Comparison of ENCODE assay signal across 8 cellular contexts in the genomic region with DNA sequence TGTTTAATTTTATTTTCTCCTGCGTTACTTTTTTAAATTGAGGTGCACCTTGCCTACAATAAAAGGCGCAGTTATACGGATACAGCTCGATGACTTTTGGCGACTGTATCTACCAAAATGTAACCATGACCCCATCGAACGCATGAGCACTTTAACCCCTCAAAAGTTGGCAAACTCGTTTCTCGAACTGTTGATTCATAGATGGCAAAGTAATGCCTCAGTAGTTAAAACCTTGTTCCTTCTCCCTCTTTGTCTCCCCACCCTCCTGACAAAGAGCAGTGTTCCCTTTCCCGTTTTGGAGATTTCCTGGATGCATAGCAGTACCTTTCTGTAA. TPM values are rescaled to one million over a fixed set of nuclear protein-coding genes. Genes with fewer than 3 reads are reported as not detected.
DNase-seq lines count a peak whose midpoint lies in the region; ATAC-seq and TF ChIP-seq lines count a peak whose summit lies in the region.

No MANE protein-coding gene starts in this region.

- no peak overlapping the region for H4K8ac ChIP-seq in trophoblast cell (ENCODE audit: low read depth, low read length)

- H3K4me3 ChIP-seq in right atrium auricular region (peak overlapping the region; percentile 35 to 49), trophoblast cell (ENCODE audit: low read depth, low read length) (no peak overlapping the region)

- H3K4me1 Mint-ChIP-seq in activated T-helper 1 cell treated with anti-CD3 and anti-CD28 coated beads, Interleukin-12 subunit alpha, Interleukin-12 subunit beta, Interleukin-2, Interleukin-4 antibody, amounts not matched to agents 30 ng/mL and 10 ng/mL and 1 ng/mL, durations not matched to agents 14 hours and 24 hours and 36 hours (ENCODE audit: low read depth): peaks cover 7% of the 10 kb centered on the region

- H4K91ac ChIP-seq in trophoblast cell (ENCODE audit: low read depth, low read length): no peak overlapping the region

- no peak overlapping the region for H3K18ac ChIP-seq in trophoblast cell (ENCODE audit: low read length)

- H3K79me1 ChIP-seq in trophoblast cell (ENCODE audit: low read length): no peaks in the 10 kb centered on the region

- H3K9ac ChIP-seq in ES-I3 (ENCODE audit: low read depth, low read length) (peak overlapping the region; percentile 61), trophoblast cell (ENCODE audit: low read length) (no peak overlapping the region)

- H3K4me3 Mint-ChIP-seq in activated T-helper 1 cell treated with anti-CD3 and anti-CD28 coated beads, Interleukin-12 subunit alpha, Interleukin-12 subunit beta, Interleukin-2, Interleukin-4 antibody, amounts not matched to agents 30 ng/mL and 10 ng/mL and 1 ng/mL, durations not matched to agents 14 hours and 24 hours and 36 hours: peak overlapping the region; percentile 16

- no peak overlapping the region for H2AFZ ChIP-seq in trophoblast cell (ENCODE audit: insufficient read depth, low read length, poor library complexity)

- H3K27me3 ChIP-seq in right atrium auricular region (no peaks in the 10 kb centered on the region), trophoblast cell (ENCODE audit: insufficient read depth, low read length) (peaks cover 5% of the 10 kb centered on the region)

- H3K36me3 ChIP-seq in ES-I3 (ENCODE audit: insufficient read depth, low read length) (no peaks in the 10 kb centered on the region), right atrium auricular region (no peaks in the 10 kb centered on the region), trophoblast cell (ENCODE audit: control insufficient read depth in 1 of 2, insufficient read depth in 2 of 2, low read length in 2 of 2) (no peaks in the 10 kb centered on the region)

- no peak overlapping the region for H2BK5ac ChIP-seq in trophoblast cell (ENCODE audit: low read depth, low read length, poor library complexity)

- H4K12ac ChIP-seq in trophoblast cell (ENCODE audit: low read depth, low read length): no peak overlapping the region

- intact Hi-C loops in activated T-helper 1 cell treated with anti-CD3 and anti-CD28 coated beads, Interleukin-12 subunit alpha, Interleukin-12 subunit beta, Interleukin-2, Interleukin-4 antibody, amounts not matched to agents 30 ng/mL and 10 ng/mL and 1 ng/mL, durations not matched to agents 14 hours and 24 hours and 36 hours (cut with micrococcal nuclease): no loop called here

- no peaks in the 10 kb centered on the region for H3K9me3 Mint-ChIP-seq in activated T-helper 1 cell treated with anti-CD3 and anti-CD28 coated beads, Interleukin-12 subunit alpha, Interleukin-12 subunit beta, Interleukin-2, Interleukin-4 antibody, amounts not matched to agents 30 ng/mL and 10 ng/mL and 1 ng/mL, durations not matched to agents 14 hours and 24 hours and 36 hours

- no peak overlapping the region for H2AK5ac ChIP-seq in trophoblast cell (ENCODE audit: low read length)

- H3K27me3 Mint-ChIP-seq in activated T-helper 1 cell treated with anti-CD3 and anti-CD28 coated beads, Interleukin-12 subunit alpha, Interleukin-12 subunit beta, Interleukin-2, Interleukin-4 antibody, amounts not matched to agents 30 ng/mL and 10 ng/mL and 1 ng/mL, durations not matched to agents 14 hours and 24 hours and 36 hours (ENCODE audit: insufficient read depth): peaks cover 60% of the 10 kb centered on the region

- no peak for DNase-seq in activated T-helper 1 cell treated with anti-CD3 and anti-CD28 coated beads, Interleukin-12 subunit alpha, Interleukin-12 subunit beta, Interleukin-2, Interleukin-4 antibody, amounts not matched to agents 30 ng/mL and 10 ng/mL and 1 ng/mL, durations not matched to agents 14 hours and 24 hours and 36 hours (ENCODE audit: low spot score)
- DNase-seq in right atrium auricular region (ENCODE audit: low spot score) (no peak), trophoblast cell (peak in 1 of 2 donors; percentile 4), nucleus accumbens (lab: John Stamatoyannopoulos, UW) (no peak), caudate nucleus (lab: John Stamatoyannopoulos, UW) (no peak)

- H2BK12ac ChIP-seq in trophoblast cell (ENCODE audit: low read length): no peak overlapping the region

- H3K36me3 Mint-ChIP-seq in activated T-helper 1 cell treated with anti-CD3 and anti-CD28 coated beads, Interleukin-12 subunit alpha, Interleukin-12 subunit beta, Interleukin-2, Interleukin-4 antibody, amounts not matched to agents 30 ng/mL and 10 ng/mL and 1 ng/mL, durations not matched to agents 14 hours and 24 hours and 36 hours (ENCODE audit: low read depth): peaks cover 4% of the 10 kb centered on the region

- TF ChIP-seq CTCF in right atrium auricular region (IDR thresholded peaks at IDR 0.05): no peak

- H3K4me2 ChIP-seq in trophoblast cell (ENCODE audit: low read length): peak overlapping the region; percentile 98

- H3K14ac ChIP-seq in trophoblast cell (ENCODE audit: low read length): no peak overlapping the region

- no peak overlapping the region for H2BK120ac ChIP-seq in trophoblast cell (ENCODE audit: insufficient read depth, low read length, poor library complexity)

- H3K27ac ChIP-seq in right atrium auricular region (no peak overlapping the region), trophoblast cell (ENCODE audit: low read depth, low read length) (no peak overlapping the region), caudate nucleus (ENCODE audit: low read depth, low read length) (no peak overlapping the region)

- H3K4ac ChIP-seq in trophoblast cell (ENCODE audit: low read depth, low read length): no peak overlapping the region

- H3K4me1 ChIP-seq in ES-I3 (ENCODE audit: insufficient read depth, low read length) (no peaks in the 10 kb centered on the region), right atrium auricular region (peaks cover 0 to 13% of the 10 kb centered on the region in 2 donors), trophoblast cell (ENCODE audit: control insufficient read depth in 1 of 2, insufficient read depth in 2 of 2, low read length in 2 of 2) (peaks cover 9 to 18% of the 10 kb centered on the region in 2 experiments)

- no peaks in the 10 kb centered on the region for H3K9me3 ChIP-seq in ES-I3 (ENCODE audit: control insufficient read depth, insufficient read depth, low read length)
- no peaks in the 10 kb centered on the region for H3K9me3 ChIP-seq in right atrium auricular region
- H3K9me3 ChIP-seq in trophoblast cell (ENCODE audit: insufficient read depth, low read depth, low read length): no peaks in the 10 kb centered on the region

- H3K27ac Mint-ChIP-seq in activated T-helper 1 cell treated with anti-CD3 and anti-CD28 coated beads, Interleukin-12 subunit alpha, Interleukin-12 subunit beta, Interleukin-2, Interleukin-4 antibody, amounts not matched to agents 30 ng/mL and 10 ng/mL and 1 ng/mL, durations not matched to agents 14 hours and 24 hours and 36 hours: no peak overlapping the region

- WGBS in trophoblast cell (ENCODE audit: extremely low coverage, insufficient coverage, insufficient read length): no CpG with 5 or more reads among the region's 10 CpGs

- no peak overlapping the region for H3K23ac ChIP-seq in trophoblast cell (ENCODE audit: low read length)

- ATAC-seq in HG03139 (IDR thresholded peaks at IDR 0.05; ENCODE audit: unreplicated experiment) (no peak), HG03457 (IDR thresholded peaks at IDR 0.05; ENCODE audit: unreplicated experiment) (no peak)

- no peaks in the 10 kb centered on the region for H3K79me2 ChIP-seq in trophoblast cell (ENCODE audit: control insufficient read depth, insufficient read depth, low read length, poor library complexity)

RNA-seq across cellular contexts. Expression of a gene that starts 0.6 kb away (rescaled TPM):
- not detected in 2 replicates for total RNA-seq in activated T-helper 1 cell treated with anti-CD3 and anti-CD28 coated beads, Interleukin-12 subunit alpha, Interleukin-12 subunit beta, Interleukin-2, Interleukin-4 antibody, amounts not matched to agents 30 ng/mL and 10 ng/mL and 1 ng/mL, durations not matched to agents 14 hours and 24 hours and 36 hours
- total RNA-seq in right atrium auricular region: not detected
- polyA plus RNA-seq in trophoblast cell (2013): not detected in 2 replicates

RNA-seq across cellular contexts. Expression of a gene that starts 16.1 kb away (rescaled TPM):
- 48.9 and 53.4 TPM in 2 replicates for total RNA-seq in activated T-helper 1 cell treated with anti-CD3 and anti-CD28 coated beads, Interleukin-12 subunit alpha, Interleukin-12 subunit beta, Interleukin-2, Interleukin-4 antibody, amounts not matched to agents 30 ng/mL and 10 ng/mL and 1 ng/mL, durations not matched to agents 14 hours and 24 hours and 36 hours
- 10 to 100 TPM; 11.3 to 13.7 TPM for total RNA-seq in right atrium auricular region
- polyA plus RNA-seq in trophoblast cell (2013): 24.7 and 26.1 TPM in 2 replicates
